9 cellular contexts compared by ENCODE assay signal in the genomic region with DNA sequence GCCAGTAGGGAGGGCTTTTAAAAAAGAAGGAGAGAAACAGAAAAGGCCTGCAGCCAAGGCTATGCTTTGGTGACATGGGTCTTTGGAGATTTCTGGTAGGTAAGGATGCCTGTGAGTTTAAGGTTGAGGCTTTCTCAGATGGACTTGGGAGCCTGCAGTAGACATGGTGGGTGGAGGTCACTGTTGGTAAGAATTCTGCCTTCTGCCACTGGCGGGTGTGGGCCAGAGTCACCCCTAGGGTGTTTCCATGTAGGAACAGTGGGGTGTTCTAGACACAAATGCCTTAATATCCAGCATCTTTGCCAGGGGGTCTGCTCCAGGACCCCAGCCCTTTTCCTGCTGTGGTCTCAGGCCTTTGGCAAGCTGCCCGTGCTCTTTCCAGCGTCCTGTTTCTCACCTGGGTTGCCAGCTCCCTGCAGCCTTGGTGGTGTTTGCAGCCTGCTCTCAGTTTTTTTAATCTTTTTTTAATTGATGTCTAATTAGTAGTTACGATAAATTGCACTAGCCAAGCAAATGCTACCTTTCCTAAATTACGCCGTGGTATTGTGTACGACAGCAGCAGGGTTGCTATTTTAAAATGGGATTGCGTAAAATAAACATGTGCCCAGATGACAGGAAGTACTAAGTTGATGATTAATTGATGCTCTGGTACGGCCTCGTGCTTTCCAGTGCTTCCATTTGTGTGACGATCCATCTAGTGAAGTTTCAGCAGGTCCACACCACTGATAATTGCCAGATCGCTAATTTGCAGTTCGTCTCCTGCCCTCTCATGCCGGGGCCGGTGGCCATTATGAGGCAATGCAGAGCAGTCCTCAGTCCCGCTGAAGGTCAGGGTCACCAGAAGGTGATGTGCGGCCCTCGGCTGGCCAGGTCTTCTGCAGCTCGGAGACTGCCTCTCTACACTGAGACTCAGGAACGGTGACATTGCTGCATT. TPM values are rescaled to one million over a fixed set of nuclear protein-coding genes. Genes with fewer than 3 reads are reported as not detected.
A peak's percentile ranks its signal among the peaks of the same experiment; 100 is the strongest.
DNase-seq lines count a peak whose midpoint lies in the region; ATAC-seq and TF ChIP-seq lines count a peak whose summit lies in the region.
"Had no signal": no experiment of that assay in that cellular context is flagged by ENCODE, and none has a peak within 500 bp of the region (broad histone marks: within the 10 kb centered on the region; RNA-seq: fewer than 3 reads in every experiment).

No MANE protein-coding gene starts in this region.

- TF ChIP-seq POLR2A in breast epithelium (IDR thresholded peaks at IDR 0.05): no peak

- no peak overlapping the region for H3K4me3 ChIP-seq in breast epithelium
- no peak overlapping the region for H3K4me3 ChIP-seq in aorta (ENCODE audit: low read length in 2 of 2)

- intact Hi-C loops in MCF 10A (cut with micrococcal nuclease): no loop called here
- intact Hi-C loops in breast epithelium (cut with DNase I; ENCODE audit: low total_unique reads): no loop called here
- intact Hi-C loops in aorta (cut with DNase I): no loop called here

- peaks cover 15% of the 10 kb centered on the region for H3K4me1 Mint-ChIP-seq in MCF 10A (ENCODE audit: insufficient read depth, unreplicated experiment)

- H3K4me3 Mint-ChIP-seq in MCF 10A (ENCODE audit: unreplicated experiment): peak overlapping the region; percentile 23
- H3K4me3 Mint-ChIP-seq: B cell had no signal

- H3K27me3 ChIP-seq in breast epithelium: no peaks in the 10 kb centered on the region
- H3K27me3 ChIP-seq in aorta (ENCODE audit: control insufficient read depth in 1 of 2, insufficient read depth in 2 of 2, low read length in 1 of 2): no peaks in the 10 kb centered on the region

- H3K4me1 ChIP-seq in breast epithelium (peaks cover 0 to 13% of the 10 kb centered on the region in 2 donors), aorta (ENCODE audit: control insufficient read depth in 1 of 2, insufficient read depth in 2 of 2, low read length in 2 of 2) (peaks cover 3 to 17% of the 10 kb centered on the region in 2 donors)

- H3K27me3 Mint-ChIP-seq in MCF 10A (ENCODE audit: insufficient read depth, unreplicated experiment): no peaks in the 10 kb centered on the region
- H3K27me3 Mint-ChIP-seq: B cell had no signal

- CTCF ChIA-PET in MCF 10A (lab: Yijun Ruan, JAX): interaction anchor here (0.7 to 2.7 kb wide), 4 partner anchors 39 to 225 kb away, joined by 3 to 8 read pairs (median 5); no protein-coding TSS in a partner anchor

- no TSS peak for BruUV-seq in MCF 10A (replicated peaks; lab: Mats Ljungman, UMichigan)

- POLR2A ChIA-PET in MCF 10A (lab: Yijun Ruan, JAX): interaction anchor here (0.6 to 1.4 kb wide), 9 partner anchors 9 to 254 kb away, joined by 3 to 5 read pairs (median 3); no protein-coding TSS in a partner anchor

- H3K36me3 ChIP-seq in breast epithelium (no peaks in the 10 kb centered on the region), aorta (ENCODE audit: control insufficient read depth in 1 of 2, insufficient read depth in 2 of 2, low read length in 1 of 2) (peaks cover 0 to 2% of the 10 kb centered on the region in 2 donors)

- no peak for ATAC-seq in SK-N-SH treated with all-trans-retinoic acid at 6 μM for 48 hours
- peak; percentile 53 for ATAC-seq in aorta (ENCODE audit: low FRiP score)

- peaks cover 21% of the 10 kb centered on the region for H3K36me3 Mint-ChIP-seq in MCF 10A (ENCODE audit: insufficient read depth, unreplicated experiment)

- no peaks in the 10 kb centered on the region for H3K9me3 ChIP-seq in breast epithelium
- no peaks in the 10 kb centered on the region for H3K9me3 ChIP-seq in aorta (ENCODE audit: control insufficient read depth, low read length)

- TF ChIP-seq CTCF in MCF 10A (IDR thresholded peaks at IDR 0.05; ENCODE audit: unreplicated experiment) (no peak), breast epithelium (IDR thresholded peaks at IDR 0.05) (no peak)

- peak overlapping the region; percentile 35 for H3K27ac Mint-ChIP-seq in MCF 10A (ENCODE audit: low read depth, unreplicated experiment)
- H3K27ac Mint-ChIP-seq: B cell had no signal

- no peaks in the 10 kb centered on the region for H3K9me3 Mint-ChIP-seq in MCF 10A (ENCODE audit: unreplicated experiment)

- 32 to 34% methylated on average over 20 of the region's 20 CpGs for whole genome bisulfite sequencing in aorta, 2 donors

- no peak overlapping the region for H3K27ac ChIP-seq in breast epithelium
- peak overlapping the region in 1 of 2 donors; percentile 64 for H3K27ac ChIP-seq in aorta (ENCODE audit: low read depth in 1 of 2, low read length in 2 of 2)

- DNase-seq in MCF 10A (ENCODE audit: unreplicated experiment) (peak; percentile 89), breast epithelium (ENCODE audit: low spot score in 2 of 2) (no peak), hepatic stellate cell (ENCODE audit: low spot score) (peak; percentile 74), aorta (peak in 1 of 2 donors; percentile 60), pons (ENCODE audit: low spot score) (no peak)
- no peak for DNase-seq in activated effector memory CD4-positive, alpha-beta T cell treated with Interleukin-2 at 50 U/mL for 16 hours
- DNase-seq in activated CD4-positive, alpha-beta T cell treated with anti-CD3 and anti-CD28 coated beads for 1 hour: no peak

TF ChIP-seq in SK-N-SH treated with all-trans-retinoic acid at 6 μM for 48 hours, 23 proteins besides CTCF, POLR2A, EP300 and RAD21 (continues in another document):
- TF ChIP-seq, protein P1, sequence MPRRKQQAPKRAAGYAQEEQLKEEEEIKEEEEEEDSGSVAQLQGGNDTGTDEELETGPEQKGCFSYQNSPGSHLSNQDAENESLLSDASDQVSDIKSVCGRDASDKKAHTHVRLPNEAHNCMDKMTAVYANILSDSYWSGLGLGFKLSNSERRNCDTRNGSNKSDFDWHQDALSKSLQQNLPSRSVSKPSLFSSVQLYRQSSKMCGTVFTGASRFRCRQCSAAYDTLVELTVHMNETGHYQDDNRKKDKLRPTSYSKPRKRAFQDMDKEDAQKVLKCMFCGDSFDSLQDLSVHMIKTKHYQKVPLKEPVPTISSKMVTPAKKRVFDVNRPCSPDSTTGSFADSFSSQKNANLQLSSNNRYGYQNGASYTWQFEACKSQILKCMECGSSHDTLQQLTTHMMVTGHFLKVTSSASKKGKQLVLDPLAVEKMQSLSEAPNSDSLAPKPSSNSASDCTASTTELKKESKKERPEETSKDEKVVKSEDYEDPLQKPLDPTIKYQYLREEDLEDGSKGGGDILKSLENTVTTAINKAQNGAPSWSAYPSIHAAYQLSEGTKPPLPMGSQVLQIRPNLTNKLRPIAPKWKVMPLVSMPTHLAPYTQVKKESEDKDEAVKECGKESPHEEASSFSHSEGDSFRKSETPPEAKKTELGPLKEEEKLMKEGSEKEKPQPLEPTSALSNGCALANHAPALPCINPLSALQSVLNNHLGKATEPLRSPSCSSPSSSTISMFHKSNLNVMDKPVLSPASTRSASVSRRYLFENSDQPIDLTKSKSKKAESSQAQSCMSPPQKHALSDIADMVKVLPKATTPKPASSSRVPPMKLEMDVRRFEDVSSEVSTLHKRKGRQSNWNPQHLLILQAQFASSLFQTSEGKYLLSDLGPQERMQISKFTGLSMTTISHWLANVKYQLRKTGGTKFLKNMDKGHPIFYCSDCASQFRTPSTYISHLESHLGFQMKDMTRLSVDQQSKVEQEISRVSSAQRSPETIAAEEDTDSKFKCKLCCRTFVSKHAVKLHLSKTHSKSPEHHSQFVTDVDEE (CRISPR knock-in tag; IDR thresholded peaks at IDR 0.05): 0 out of 2 replicates have a peak, but pooled peaks have one; percentile 25
- TF ChIP-seq TCF4 (CRISPR knock-in tag; IDR thresholded peaks at IDR 0.05; ENCODE audit: borderline replicate concordance) (0 out of 2 replicates have a peak, but pooled peaks have one; percentile 41), ZFP3 (CRISPR knock-in tag; IDR thresholded peaks at IDR 0.05) (peak; percentile 76), RARB (CRISPR knock-in tag; IDR thresholded peaks at IDR 0.05) (no peak), CSDC2 (CRISPR knock-in tag; IDR thresholded peaks at IDR 0.05) (0 out of 2 replicates have a peak, but pooled peaks have one; percentile 24), ZNF8 (CRISPR knock-in tag; IDR thresholded peaks at IDR 0.05) (peak; percentile 49; the same call in 1 of the 2 replicates)
- TF ChIP-seq, protein P2, sequence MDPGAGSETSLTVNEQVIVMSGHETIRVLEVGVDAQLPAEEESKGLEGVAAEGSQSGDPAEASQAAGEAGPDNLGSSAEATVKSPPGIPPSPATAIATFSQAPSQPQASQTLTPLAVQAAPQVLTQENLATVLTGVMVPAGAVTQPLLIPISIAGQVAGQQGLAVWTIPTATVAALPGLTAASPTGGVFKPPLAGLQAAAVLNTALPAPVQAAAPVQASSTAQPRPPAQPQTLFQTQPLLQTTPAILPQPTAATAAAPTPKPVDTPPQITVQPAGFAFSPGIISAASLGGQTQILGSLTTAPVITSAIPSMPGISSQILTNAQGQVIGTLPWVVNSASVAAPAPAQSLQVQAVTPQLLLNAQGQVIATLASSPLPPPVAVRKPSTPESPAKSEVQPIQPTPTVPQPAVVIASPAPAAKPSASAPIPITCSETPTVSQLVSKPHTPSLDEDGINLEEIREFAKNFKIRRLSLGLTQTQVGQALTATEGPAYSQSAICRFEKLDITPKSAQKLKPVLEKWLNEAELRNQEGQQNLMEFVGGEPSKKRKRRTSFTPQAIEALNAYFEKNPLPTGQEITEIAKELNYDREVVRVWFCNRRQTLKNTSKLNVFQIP (CRISPR knock-in tag; IDR thresholded peaks at IDR 0.05; ENCODE audit: borderline replicate concordance, low read depth): peak; percentile 59; the same call in 1 of the 2 replicates
- TF ChIP-seq, protein P3, sequence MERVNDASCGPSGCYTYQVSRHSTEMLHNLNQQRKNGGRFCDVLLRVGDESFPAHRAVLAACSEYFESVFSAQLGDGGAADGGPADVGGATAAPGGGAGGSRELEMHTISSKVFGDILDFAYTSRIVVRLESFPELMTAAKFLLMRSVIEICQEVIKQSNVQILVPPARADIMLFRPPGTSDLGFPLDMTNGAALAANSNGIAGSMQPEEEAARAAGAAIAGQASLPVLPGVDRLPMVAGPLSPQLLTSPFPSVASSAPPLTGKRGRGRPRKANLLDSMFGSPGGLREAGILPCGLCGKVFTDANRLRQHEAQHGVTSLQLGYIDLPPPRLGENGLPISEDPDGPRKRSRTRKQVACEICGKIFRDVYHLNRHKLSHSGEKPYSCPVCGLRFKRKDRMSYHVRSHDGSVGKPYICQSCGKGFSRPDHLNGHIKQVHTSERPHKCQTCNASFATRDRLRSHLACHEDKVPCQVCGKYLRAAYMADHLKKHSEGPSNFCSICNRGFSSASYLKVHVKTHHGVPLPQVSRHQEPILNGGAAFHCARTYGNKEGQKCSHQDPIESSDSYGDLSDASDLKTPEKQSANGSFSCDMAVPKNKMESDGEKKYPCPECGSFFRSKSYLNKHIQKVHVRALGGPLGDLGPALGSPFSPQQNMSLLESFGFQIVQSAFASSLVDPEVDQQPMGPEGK (CRISPR knock-in tag; IDR thresholded peaks at IDR 0.05; ENCODE audit: borderline replicate concordance): no peak

RNA-seq across cellular contexts. Expression of gene NPAS1, which starts 35.3 kb away (rescaled TPM):
- total RNA-seq in MCF 10A (2022) (0.44 and 0.68 TPM in 2 replicates), breast epithelium (1 to 10 TPM in 1 of 3 donors, not detected in 2; 2.5 TPM), aorta (1 to 10 TPM; 1.0 to 9.8 TPM)
- polyA plus RNA-seq in aorta: 10 to 100 TPM in 1 of 2 donors, 1 to 10 TPM in 1; 2.3 to 11.1 TPM

Comparison
In these comparisons a context has a peak if more than half of its experiments do, and no peak if none do; other contexts are left out.
1. DNase-seq: peak in MCF 10A (single experiment) and hepatic stellate cell (single experiment); none in breast epithelium (0 of 2), pons (single experiment), activated effector memory CD4-positive, alpha-beta T cell treated with Interleukin-2 at 50 U/mL for 16 hours (single experiment) and activated CD4-positive, alpha-beta T cell treated with anti-CD3 and anti-CD28 coated beads for 1 hour (single experiment).